Comparison of ENCODE assay signal across 14 cellular contexts in genomic region chr16:88510091-88510719, GRCh38. TPM values are rescaled to one million over a fixed set of nuclear protein-coding genes. Genes with fewer than 3 reads are reported as not detected.
DNase-seq lines count a peak whose midpoint lies in the region; ATAC-seq, FAIRE-seq and TF ChIP-seq lines count a peak whose summit lies in the region.
"Had no signal": no experiment of that assay in that cellular context is flagged by ENCODE, and none has a peak within 500 bp of the region (broad histone marks: within the 10 kb centered on the region; RNA-seq: fewer than 3 reads in every experiment).

No MANE protein-coding gene starts in this region.

- H3K4me1 ChIP-seq in breast epithelium (peaks cover 0 to 2% of the 10 kb centered on the region in 2 donors), pancreas (peaks cover 21 to 30% (median 23%) of the 10 kb centered on the region in 3 donors), lower lobe of right lung (no peaks in the 10 kb centered on the region)
- H3K4me1 ChIP-seq: heart right ventricle had no signal

- H3K4me3 ChIP-seq in breast epithelium (peak overlapping the region in 1 of 3 donors; percentile 30), pancreas (peak overlapping the region in 1 of 4 donors; percentile 2), lower lobe of right lung (no peak overlapping the region)
- H3K4me3 ChIP-seq: heart right ventricle had no signal

- H3K27me3 ChIP-seq in breast epithelium (no peaks in the 10 kb centered on the region), pancreas (no peaks in the 10 kb centered on the region), lower lobe of right lung (ENCODE audit: low read depth) (peaks cover 4% of the 10 kb centered on the region)
- H3K27me3 ChIP-seq: heart right ventricle had no signal

- 57 to 60% methylated on average over 17 of the region's 17 CpGs for WGBS in pancreas, 2 donors

- DNase-seq in HTR-8/SVneo (ENCODE audit: insufficient read length, low spot score): peak; percentile 42
- DNase-seq in NCI-H2171 (lab: John Stamatoyannopoulos, UW): peak; percentile 83
- DNase-seq in breast epithelium (ENCODE audit: low spot score in 2 of 2): peak in 1 of 2 donors; percentile 60
- DNase-seq in pancreas: peak in 2 of 6 donors; percentile 38 to 72
- DNase-seq in lower lobe of right lung: no peak
- DNase-seq in DMS53 treated with DMSO at 0.1 percent for 48 hours (lab: John Stamatoyannopoulos, UW; ENCODE audit: unreplicated experiment): no peak
- DNase-seq in Right ventricle myocardium inferior (ENCODE audit: missing footprints): no peak
- DNase-seq: C1 segment of cervical spinal cord; heart right ventricle; left cardiac atrium; naive thymus-derived CD4-positive, alpha-beta T cell; stimulated activated naive CD4-positive, alpha-beta T cell; SW 1271 had no signal

- peak overlapping the region; percentile 21 to 59 for H3K27ac ChIP-seq in breast epithelium
- peak overlapping the region; percentile 68 to 95 (median 81) for H3K27ac ChIP-seq in pancreas
- H3K27ac ChIP-seq in lower lobe of right lung: no peak overlapping the region
- H3K27ac ChIP-seq: heart right ventricle had no signal

- intact Hi-C loops in breast epithelium (cut with DNase I; ENCODE audit: low total_unique reads) (no loop called here), pancreas (cut with DNase I) (no loop called here), lower lobe of right lung (cut with DNase I) (no loop called here), Right ventricle myocardium inferior (cut with DNase I) (no loop called here)

- no peaks in the 10 kb centered on the region for H3K36me3 ChIP-seq in breast epithelium
- H3K36me3 ChIP-seq in pancreas: no peaks in the 10 kb centered on the region
- no peaks in the 10 kb centered on the region for H3K36me3 ChIP-seq in lower lobe of right lung
- H3K36me3 ChIP-seq: heart right ventricle had no signal

- no peak for ATAC-seq in pancreas
- no peak for ATAC-seq in lower lobe of right lung
- ATAC-seq in Right ventricle myocardium inferior: no peak
- ATAC-seq: activated naive CD4-positive, alpha-beta T cell treated with anti-CD3 and anti-CD28 coated beads, Interleukin-2, amount 50 U/mL, for 72 hours; heart right ventricle; left cardiac atrium; naive thymus-derived CD4-positive, alpha-beta T cell had no signal

- TF ChIP-seq CTCF in breast epithelium (IDR thresholded peaks at IDR 0.05) (no peak), pancreas (IDR thresholded peaks at IDR 0.05) (no peak), lower lobe of right lung (IDR thresholded peaks at IDR 0.05) (no peak)

- H3K9me3 ChIP-seq in breast epithelium: no peaks in the 10 kb centered on the region
- no peaks in the 10 kb centered on the region for H3K9me3 ChIP-seq in pancreas
- no peaks in the 10 kb centered on the region for H3K9me3 ChIP-seq in lower lobe of right lung
- H3K9me3 ChIP-seq: heart right ventricle had no signal

- FAIRE-seq in HTR-8/SVneo (lab: Jason Lieb, UNC): no peak
- FAIRE-seq in pancreas (lab: Jason Lieb, UNC): no peak

- no peak for TF ChIP-seq POLR2A in breast epithelium (IDR thresholded peaks at IDR 0.05)

RNA-seq across cellular contexts. Expression of gene ZFPM1, which starts 57.1 kb away (rescaled TPM):
- total RNA-seq in breast epithelium (1 to 10 TPM in 2 of 3 donors, under 1 TPM in 1; 0.32 to 2.9 (median 2.3) TPM), pancreas (10 to 100 TPM; 14.2 to 20.4 (median 19.3) TPM), lower lobe of right lung (5.6 TPM), Right ventricle myocardium inferior (4.1 TPM)
- 10 to 100 TPM in 1 of 2 donors, 1 to 10 TPM in 1; 3.6 to 22.5 TPM for polyA plus RNA-seq in pancreas

RNA-seq across cellular contexts. Expression of gene ZC3H18, which starts 60.0 kb away (rescaled TPM):
- total RNA-seq in breast epithelium (10 to 100 TPM; 12.5 to 14.9 (median 13.3) TPM), pancreas (10 to 100 TPM; 12.2 to 19.6 (median 16.6) TPM), lower lobe of right lung (49.2 TPM), Right ventricle myocardium inferior (23.9 TPM)
- polyA plus RNA-seq in pancreas: 10 to 100 TPM; 19.1 to 27.6 TPM

Comparison
In these comparisons a context has a peak if more than half of its experiments do, and no peak if none do; other contexts are left out.
1. DNase-seq: peak in HTR-8/SVneo (single experiment) and NCI-H2171 (single experiment); none in lower lobe of right lung (single experiment), DMS53 treated with DMSO at 0.1 percent for 48 hours (single experiment) and Right ventricle myocardium inferior (single experiment).